In the genomic region with DNA sequence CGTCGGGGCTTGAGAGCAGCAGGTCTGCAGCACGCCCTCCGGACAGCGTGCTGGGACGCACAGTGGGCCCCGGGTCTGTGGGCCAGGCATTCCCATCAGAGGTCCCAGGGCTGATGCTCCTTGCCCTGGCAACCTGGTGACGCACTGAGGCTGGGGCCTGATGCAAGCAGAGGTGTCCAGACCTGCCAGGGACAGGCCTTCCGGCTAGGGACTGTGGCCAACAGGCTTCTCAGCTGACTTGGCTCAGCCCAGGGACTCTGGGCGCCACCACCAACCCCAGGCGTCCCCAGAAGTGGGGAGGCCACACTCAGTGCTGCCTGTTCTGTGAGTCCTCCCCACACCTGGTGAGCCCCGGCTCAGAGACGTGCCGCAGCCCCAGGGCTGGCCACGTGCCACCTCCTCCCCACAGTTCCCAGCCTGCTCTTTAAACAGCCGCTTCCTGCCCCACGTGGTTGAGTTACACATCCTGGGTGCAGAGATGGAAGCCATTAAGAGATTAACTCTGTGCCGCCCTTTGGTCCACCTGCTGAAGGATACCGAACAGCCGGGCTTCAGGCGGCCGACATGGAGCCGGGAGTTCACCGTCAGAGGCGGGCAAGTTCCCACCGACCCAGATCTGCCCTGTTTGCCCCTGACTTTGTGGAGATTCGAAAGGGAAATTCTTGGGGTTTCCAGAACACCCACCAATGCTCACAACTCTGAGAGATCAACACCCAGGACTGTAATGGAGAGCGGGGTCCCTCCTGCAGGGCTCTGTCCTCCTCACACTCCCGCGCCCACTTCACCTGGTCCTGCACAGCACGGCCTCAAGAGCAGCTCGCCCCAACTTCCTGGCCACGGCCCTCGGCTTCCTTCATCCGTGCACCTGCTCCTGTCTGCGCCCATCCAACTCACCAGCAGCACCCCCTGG, we compare ENCODE assay signal across 2 cellular contexts.
TF ChIP-seq lines count a peak whose summit lies in the region.

No MANE protein-coding gene starts in this region.

TF ChIP-seq in SK-N-SH, 30 proteins besides CTCF, POLR2A, EP300 and RAD21 (continued from another document):
- TF ChIP-seq RXRA (IDR thresholded peaks at IDR 0.05; ENCODE audit: borderline replicate concordance, low read depth), result no peak
- TF ChIP-seq NFIC (IDR thresholded peaks at IDR 0.05; ENCODE audit: borderline replicate concordance), result no peak
- no peak for TF ChIP-seq FOSL2 (IDR thresholded peaks at IDR 0.05; ENCODE audit: borderline replicate concordance, low read depth)
- TF ChIP-seq TEAD4 (IDR thresholded peaks at IDR 0.05; ENCODE audit: borderline replicate concordance, insufficient read depth), result no peak

TF ChIP-seq in SK-N-SH treated with all-trans-retinoic acid at 6 μM for 48 hours, 23 proteins besides CTCF, POLR2A, EP300 and RAD21 (continued from another document):
- TF ChIP-seq RARB (CRISPR knock-in tag; IDR thresholded peaks at IDR 0.05) (no peak), ZNF70 (CRISPR knock-in tag; IDR thresholded peaks at IDR 0.05) (no peak), PPARA (CRISPR knock-in tag; IDR thresholded peaks at IDR 0.05; ENCODE audit: borderline replicate concordance) (no peak), ZNF565 (CRISPR knock-in tag; conservative IDR thresholded peaks at IDR 0.05; ENCODE audit: low read depth) (no peak), BACH2 (CRISPR knock-in tag; IDR thresholded peaks at IDR 0.05; ENCODE audit: borderline replicate concordance) (no peak), CSDC2 (CRISPR knock-in tag; IDR thresholded peaks at IDR 0.05) (no peak), SNAI2 (CRISPR knock-in tag; IDR thresholded peaks at IDR 0.05) (no peak), ZC3H10 (CRISPR knock-in tag; IDR thresholded peaks at IDR 0.05) (no peak), ESRRG (CRISPR knock-in tag; IDR thresholded peaks at IDR 0.05) (no peak), ZNF8 (CRISPR knock-in tag; IDR thresholded peaks at IDR 0.05) (no peak), ARNTL (CRISPR knock-in tag; IDR thresholded peaks at IDR 0.05; ENCODE audit: borderline replicate concordance, low read depth) (no peak), TOX (CRISPR knock-in tag; IDR thresholded peaks at IDR 0.05; ENCODE audit: borderline replicate concordance) (no peak), ZFP30 (CRISPR knock-in tag; IDR thresholded peaks at IDR 0.05) (no peak), TCF4 (CRISPR knock-in tag; IDR thresholded peaks at IDR 0.05; ENCODE audit: borderline replicate concordance) (no peak)
- TF ChIP-seq, protein P1, sequence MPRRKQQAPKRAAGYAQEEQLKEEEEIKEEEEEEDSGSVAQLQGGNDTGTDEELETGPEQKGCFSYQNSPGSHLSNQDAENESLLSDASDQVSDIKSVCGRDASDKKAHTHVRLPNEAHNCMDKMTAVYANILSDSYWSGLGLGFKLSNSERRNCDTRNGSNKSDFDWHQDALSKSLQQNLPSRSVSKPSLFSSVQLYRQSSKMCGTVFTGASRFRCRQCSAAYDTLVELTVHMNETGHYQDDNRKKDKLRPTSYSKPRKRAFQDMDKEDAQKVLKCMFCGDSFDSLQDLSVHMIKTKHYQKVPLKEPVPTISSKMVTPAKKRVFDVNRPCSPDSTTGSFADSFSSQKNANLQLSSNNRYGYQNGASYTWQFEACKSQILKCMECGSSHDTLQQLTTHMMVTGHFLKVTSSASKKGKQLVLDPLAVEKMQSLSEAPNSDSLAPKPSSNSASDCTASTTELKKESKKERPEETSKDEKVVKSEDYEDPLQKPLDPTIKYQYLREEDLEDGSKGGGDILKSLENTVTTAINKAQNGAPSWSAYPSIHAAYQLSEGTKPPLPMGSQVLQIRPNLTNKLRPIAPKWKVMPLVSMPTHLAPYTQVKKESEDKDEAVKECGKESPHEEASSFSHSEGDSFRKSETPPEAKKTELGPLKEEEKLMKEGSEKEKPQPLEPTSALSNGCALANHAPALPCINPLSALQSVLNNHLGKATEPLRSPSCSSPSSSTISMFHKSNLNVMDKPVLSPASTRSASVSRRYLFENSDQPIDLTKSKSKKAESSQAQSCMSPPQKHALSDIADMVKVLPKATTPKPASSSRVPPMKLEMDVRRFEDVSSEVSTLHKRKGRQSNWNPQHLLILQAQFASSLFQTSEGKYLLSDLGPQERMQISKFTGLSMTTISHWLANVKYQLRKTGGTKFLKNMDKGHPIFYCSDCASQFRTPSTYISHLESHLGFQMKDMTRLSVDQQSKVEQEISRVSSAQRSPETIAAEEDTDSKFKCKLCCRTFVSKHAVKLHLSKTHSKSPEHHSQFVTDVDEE (CRISPR knock-in tag; IDR thresholded peaks at IDR 0.05), result no peak
- TF ChIP-seq, protein P2, sequence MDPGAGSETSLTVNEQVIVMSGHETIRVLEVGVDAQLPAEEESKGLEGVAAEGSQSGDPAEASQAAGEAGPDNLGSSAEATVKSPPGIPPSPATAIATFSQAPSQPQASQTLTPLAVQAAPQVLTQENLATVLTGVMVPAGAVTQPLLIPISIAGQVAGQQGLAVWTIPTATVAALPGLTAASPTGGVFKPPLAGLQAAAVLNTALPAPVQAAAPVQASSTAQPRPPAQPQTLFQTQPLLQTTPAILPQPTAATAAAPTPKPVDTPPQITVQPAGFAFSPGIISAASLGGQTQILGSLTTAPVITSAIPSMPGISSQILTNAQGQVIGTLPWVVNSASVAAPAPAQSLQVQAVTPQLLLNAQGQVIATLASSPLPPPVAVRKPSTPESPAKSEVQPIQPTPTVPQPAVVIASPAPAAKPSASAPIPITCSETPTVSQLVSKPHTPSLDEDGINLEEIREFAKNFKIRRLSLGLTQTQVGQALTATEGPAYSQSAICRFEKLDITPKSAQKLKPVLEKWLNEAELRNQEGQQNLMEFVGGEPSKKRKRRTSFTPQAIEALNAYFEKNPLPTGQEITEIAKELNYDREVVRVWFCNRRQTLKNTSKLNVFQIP (CRISPR knock-in tag; IDR thresholded peaks at IDR 0.05; ENCODE audit: borderline replicate concordance, low read depth), result no peak
TF ChIP-seq in SK-N-SH treated with all-trans-retinoic acid at 6 μM for 48 hours: peak in this region for 0.
